In the genomic region with DNA sequence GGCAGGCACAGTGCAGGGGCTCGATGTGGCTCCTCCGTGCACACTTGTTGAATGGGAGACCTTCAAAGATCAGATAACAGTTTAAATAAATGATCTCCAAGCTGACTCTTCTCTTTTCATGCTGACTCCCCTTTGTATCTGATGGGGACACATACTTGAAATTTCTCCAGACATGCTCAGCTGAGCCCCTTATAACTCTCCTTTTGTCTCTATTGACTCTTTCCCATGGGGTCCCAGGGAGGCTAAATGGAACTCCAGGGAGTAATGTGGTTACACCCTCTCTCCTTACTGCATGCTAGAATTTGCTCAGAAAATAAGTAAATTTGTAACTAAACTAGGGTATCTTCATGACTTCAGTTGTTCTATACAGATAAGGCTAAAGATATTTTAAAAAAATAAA, we compare ENCODE assay signal across 25 cellular contexts. TPM values are rescaled to one million over a fixed set of nuclear protein-coding genes. Genes with fewer than 3 reads are reported as not detected.
"Had no signal": no experiment of that assay in that cellular context is flagged by ENCODE, and none has a peak within 500 bp of the region (broad histone marks: within the 10 kb centered on the region; RNA-seq: fewer than 3 reads in every experiment).

No MANE protein-coding gene starts in this region.

- H3K4me3 ChIP-seq: colonic mucosa, heart left ventricle, mucosa of descending colon, psoas muscle, skin epidermis had no signal

- H3K9me3 ChIP-seq: colonic mucosa, heart left ventricle, mucosa of descending colon, psoas muscle had no signal

- H3K27ac ChIP-seq: colonic mucosa, heart left ventricle, psoas muscle, skin epidermis had no signal

- H3K36me3 ChIP-seq: colonic mucosa, heart left ventricle had no signal

- ATAC-seq: heart left ventricle; mucosa of descending colon; naive thymus-derived CD8-positive, alpha-beta T cell; psoas muscle; sciatic nerve had no signal

- H3K4me1 Mint-ChIP-seq: naive thymus-derived CD8-positive, alpha-beta T cell had no signal

- DNase-seq: colonic mucosa; dermis blood vessel endothelial cell; erythroblast; heart left ventricle; hippocampal formation; kidney glomerular epithelial cell; mammary epithelial cell; mucosa of descending colon; naive thymus-derived CD8-positive, alpha-beta T cell; occipital lobe; psoas muscle; retina; stimulated activated CD4-positive, alpha-beta T cell treated with anti-CD3 and anti-CD28 coated beads, Interleukin-2, amount 100 ng/mL, for 24 hours; stimulated activated CD4-positive, alpha-beta T cell treated with anti-CD3 and anti-CD28 coated beads, Interleukin-4, amount 100 ng/mL, for 4 hours; stimulated activated naive CD4-positive, alpha-beta T cell; trophoblast cell had no signal

- H3K27ac Mint-ChIP-seq: naive thymus-derived CD8-positive, alpha-beta T cell had no signal

- H3K4me1 ChIP-seq: colonic mucosa, psoas muscle had no signal

- H3K4me3 Mint-ChIP-seq: naive thymus-derived CD8-positive, alpha-beta T cell; neural crest cell had no signal

- H3K9me3 Mint-ChIP-seq: naive thymus-derived CD8-positive, alpha-beta T cell; neural crest cell had no signal

- H3K27me3 ChIP-seq: colonic mucosa, heart left ventricle had no signal

- H3K36me3 Mint-ChIP-seq: naive thymus-derived CD8-positive, alpha-beta T cell had no signal

RNA-seq across cellular contexts. Expression of a gene that starts 48.2 kb away (rescaled TPM):
- total RNA-seq: cerebellum; dermis blood vessel endothelial cell; endothelial cell of umbilical vein; frontal cortex; glomerular endothelial cell; heart left ventricle; lower leg skin; mammary epithelial cell; naive thymus-derived CD8-positive, alpha-beta T cell; neural crest cell; occipital lobe; sciatic nerve; urinary bladder had no signal
- polyA plus RNA-seq: endothelial cell of umbilical vein; heart left ventricle; mammary epithelial cell; naive thymus-derived CD8-positive, alpha-beta T cell had no signal

RNA-seq across cellular contexts. Expression of a gene that starts 48.9 kb away (rescaled TPM):
- total RNA-seq: naive thymus-derived CD8-positive, alpha-beta T cell; neural crest cell had no signal
- polyA plus RNA-seq: naive thymus-derived CD8-positive, alpha-beta T cell had no signal
